In the genomic region with DNA sequence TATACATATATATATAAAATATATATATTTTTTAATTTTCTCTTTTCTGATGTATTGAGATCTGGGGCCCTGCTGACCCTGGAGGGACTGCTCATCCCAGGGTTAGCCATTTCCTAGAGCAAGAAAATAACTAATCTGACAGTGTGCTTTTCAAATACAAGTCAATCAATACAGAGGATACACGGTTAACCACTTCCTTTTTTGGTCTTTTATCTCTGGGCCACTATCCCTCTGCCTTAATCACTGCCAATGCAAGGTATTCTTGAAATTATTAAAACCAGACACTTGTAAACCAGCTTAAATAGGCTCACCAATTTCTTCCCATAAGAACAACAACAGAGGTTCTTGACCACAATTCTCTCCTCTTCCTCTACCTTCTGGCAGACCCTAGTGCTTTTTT, we compare ENCODE assay signal across 5 cellular contexts.
DNase-seq lines count a peak whose midpoint lies in the region; ATAC-seq, FAIRE-seq and TF ChIP-seq lines count a peak whose summit lies in the region.
"Not testable (repeated sequence)": the region's sequence is repeated elsewhere in the genome, so short reads cannot be mapped to it uniquely, and the experiment has no call there.

No MANE protein-coding gene starts in this region.

- BruUV-seq in GM12878 (replicated peaks; lab: Mats Ljungman, UMichigan), result not testable (repeated sequence)

- H3K4me2 ChIP-seq in DND-41 (ENCODE audit: insufficient read depth, low read length); GM12878 (ENCODE audit: control insufficient read depth, insufficient read depth): not testable (repeated sequence)

- WGBS in GM12878 (ENCODE audit: insufficient coverage, insufficient replicate concordance, low lambda C conversion rate, missing lambda C conversion rate), result no CpG with 5 or more reads among the region's 1 CpG

- not testable (repeated sequence) for DNase-seq in DND-41; GM12892 (ENCODE audit: insufficient read length); GM12878 (ENCODE audit: low read depth, low spot score); bronchial epithelial cell (ENCODE audit: low read depth)

- not testable (repeated sequence) for H3K79me2 ChIP-seq in DND-41 (ENCODE audit: insufficient read depth, low read length); GM12878 (ENCODE audit: control insufficient read depth, insufficient read depth, low read length)

- intact Hi-C loops in GM12878 (cut with micrococcal nuclease; ENCODE audit: unreplicated experiment), result not testable (repeated sequence)

- not testable (repeated sequence) for H3K9ac ChIP-seq in DND-41 (ENCODE audit: low read depth, low read length); GM12878 (ENCODE audit: control insufficient read depth, insufficient read depth, low read length)

- H3K4me1 ChIP-seq in DND-41 (ENCODE audit: insufficient read depth, low read length); GM12878 (ENCODE audit: control insufficient read depth, insufficient read depth, low read length): not testable (repeated sequence)

- not testable (repeated sequence) for TF ChIP-seq RAD21 in GM12878 (IDR thresholded peaks at IDR 0.05; ENCODE audit: insufficient read depth, low read depth, low read length)

- peak; percentile 88 for FAIRE-seq in GM12892 (lab: Jason Lieb, UNC)
- FAIRE-seq in GM12878 (lab: Jason Lieb, UNC), result not testable (repeated sequence)
- peak; percentile 55 for FAIRE-seq in bronchial epithelial cell (lab: Jason Lieb, UNC)

- RAD21 ChIA-PET in GM12878 (lab: Charles Lee; ENCODE audit: unreplicated experiment), result not testable (repeated sequence)

- ATAC-seq in DND-41 (ENCODE audit: insufficient read depth, low read depth) (peak; percentile 64), GM18868 (IDR thresholded peaks at IDR 0.05; ENCODE audit: unreplicated experiment) (peak; percentile 60), GM12878 (peak; percentile 61)

- H3K9me3 ChIP-seq in DND-41 (ENCODE audit: insufficient read depth, low read length, severe bottlenecking); GM12878 (replicated peaks; ENCODE audit: control insufficient read depth, insufficient read depth, low read length): not testable (repeated sequence)

- H3K27ac ChIP-seq in DND-41 (ENCODE audit: low read length); GM12878 (ENCODE audit: control insufficient read depth, insufficient read depth): not testable (repeated sequence)

- TF ChIP-seq POLR2A in GM12892 (IDR thresholded peaks at IDR 0.05; ENCODE audit: low read depth, low read length); GM12878 (IDR thresholded peaks at IDR 0.05; ENCODE audit: low read depth, low read length): not testable (repeated sequence)

- TF ChIP-seq EP300 in GM12878 (IDR thresholded peaks at IDR 0.05; ENCODE audit: borderline replicate concordance in 1 of 2, control insufficient read depth in 1 of 2, low read depth in 2 of 2, low read length in 2 of 2), result not testable (repeated sequence)

- SMC1A ChIA-PET in GM12878 (lab: Charles Lee; ENCODE audit: uncharacterized antibody, unreplicated experiment), result not testable (repeated sequence)

- CTCF ChIA-PET in GM12878 (lab: Yijun Ruan, JAX), result not testable (repeated sequence)

- not testable (repeated sequence) for H3K27me3 ChIP-seq in DND-41 (ENCODE audit: insufficient read depth, low read length, poor library complexity); GM12878 (replicated peaks in 1 of 2; ENCODE audit: control insufficient read depth in 2 of 2, insufficient read depth in 2 of 2, low read length in 1 of 2); bronchial epithelial cell (ENCODE audit: control insufficient read depth, insufficient read depth, low read length)

- not testable (repeated sequence) for H3K36me3 ChIP-seq in DND-41 (ENCODE audit: insufficient read depth, low read length); GM12878 (ENCODE audit: control insufficient read depth in 2 of 2, insufficient read depth in 2 of 2, low read length in 1 of 2); bronchial epithelial cell (ENCODE audit: control insufficient read depth, insufficient read depth, low read length)

- H3K4me3 ChIP-seq in DND-41 (ENCODE audit: low read depth in 1 of 2, low read length in 2 of 2); GM12878; bronchial epithelial cell (ENCODE audit: low read depth, low read length): not testable (repeated sequence)

- TF ChIP-seq CTCF in DND-41 (IDR thresholded peaks at IDR 0.05; ENCODE audit: borderline replicate concordance, extremely low read depth, low read length, poor library complexity, severe bottlenecking); GM12878 (IDR thresholded peaks at IDR 0.05 in 2 of 3, conservative IDR thresholded peaks at IDR 0.05 in 1 of 3; ENCODE audit: control insufficient read depth in 2 of 3, extremely low read depth in 1 of 3, insufficient read depth in 1 of 3, low read depth in 3 of 3, low read length in 3 of 3); bronchial epithelial cell (IDR thresholded peaks at IDR 0.05; ENCODE audit: insufficient read depth, low read length, severe bottlenecking): not testable (repeated sequence)

- H4K20me1 ChIP-seq in DND-41 (ENCODE audit: insufficient read depth, low read length); GM12878 (ENCODE audit: control insufficient read depth, insufficient read depth): not testable (repeated sequence)

- H2AFZ ChIP-seq in DND-41 (ENCODE audit: low read depth, low read length); GM12878 (ENCODE audit: control insufficient read depth, low read depth, low read length): not testable (repeated sequence)

- in situ Hi-C loops in GM12878 (cut with MboI), result not testable (repeated sequence)

- POLR2A ChIA-PET in GM12878 (lab: Charles Lee), result not testable (repeated sequence)
